9 cellular contexts compared by ENCODE assay signal in the genomic region with DNA sequence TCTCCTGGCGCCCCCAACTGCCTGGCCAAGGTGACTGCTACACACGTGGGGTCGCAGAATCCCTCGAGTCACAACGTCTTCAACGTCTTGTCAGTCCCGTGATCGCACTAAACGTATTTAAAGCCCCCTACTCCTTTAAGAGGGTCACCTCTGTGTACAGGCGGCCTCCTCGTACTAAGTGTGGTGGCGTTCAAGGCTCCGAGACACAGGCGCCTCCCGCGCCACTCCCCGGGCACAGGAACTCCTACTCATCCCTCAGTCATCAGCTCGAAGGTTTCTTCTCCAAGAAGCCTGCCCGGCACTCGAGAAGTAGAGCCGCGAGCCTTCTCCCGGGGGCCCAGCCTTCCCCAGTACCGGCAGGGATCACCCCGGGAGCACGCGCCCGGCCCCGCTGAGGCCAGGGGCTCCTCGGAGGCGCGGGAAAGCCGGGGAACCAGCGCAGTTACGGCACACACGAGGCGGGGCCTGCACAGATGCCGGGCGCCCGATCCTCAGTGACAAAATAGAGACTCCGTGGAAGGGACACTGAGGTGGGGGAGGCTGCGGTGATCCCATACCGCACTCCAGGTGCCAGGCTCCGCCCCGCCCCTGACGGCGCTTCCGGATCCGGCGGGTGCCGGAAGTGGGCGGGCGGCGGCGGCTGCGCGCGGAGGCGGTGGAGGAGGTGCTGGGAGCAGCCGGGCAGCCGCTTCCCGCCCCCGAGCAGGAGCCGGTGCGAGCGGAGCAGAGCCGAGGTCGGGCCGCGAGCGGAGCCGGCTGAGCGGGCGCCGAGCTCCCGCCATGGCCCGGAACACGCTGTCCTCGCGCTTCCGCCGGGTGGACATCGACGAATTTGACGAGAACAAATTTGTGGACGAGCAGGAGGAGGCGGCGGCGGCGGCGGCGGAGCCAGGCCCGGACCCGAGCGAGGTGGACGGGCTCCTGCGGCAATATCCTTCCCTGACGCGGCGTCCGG. TPM values are rescaled to one million over a fixed set of nuclear protein-coding genes. Genes with fewer than 3 reads are reported as not detected.
A peak's percentile ranks its signal among the peaks of the same experiment; 100 is the strongest.
DNase-seq lines count a peak whose midpoint lies in the region; ATAC-seq lines count a peak whose summit lies in the region.
"Had no signal": no experiment of that assay in that cellular context is flagged by ENCODE, and none has a peak within 500 bp of the region (broad histone marks: within the 10 kb centered on the region; RNA-seq: fewer than 3 reads in every experiment).

No MANE protein-coding gene starts in this region.

- H3K27me3 ChIP-seq in CD4-positive, alpha-beta memory T cell (ENCODE audit: insufficient read depth, low read length) = no peaks in the 10 kb centered on the region

- H3K4me3 Mint-ChIP-seq in CD4-positive, alpha-beta memory T cell = peak overlapping the region; percentile 90 to 96 (median 93)
- peak overlapping the region; percentile 97 for H3K4me3 Mint-ChIP-seq in memory B cell

- peaks cover 29 to 64% (median 43%) of the 10 kb centered on the region in 4 donors for H3K4me1 Mint-ChIP-seq in CD4-positive, alpha-beta memory T cell
- peaks cover 34% of the 10 kb centered on the region for H3K4me1 Mint-ChIP-seq in memory B cell

- H3K9me3 Mint-ChIP-seq in CD4-positive, alpha-beta memory T cell = peaks cover 0 to 2% (median 0%) of the 10 kb centered on the region in 8 donors
- H3K9me3 Mint-ChIP-seq in memory B cell = no peaks in the 10 kb centered on the region

- POLR2A ChIA-PET in CD4-positive, alpha-beta memory T cell (lab: Charles Lee; ENCODE audit: partially characterized antibody) = interaction anchor here (0.8 to 6.4 kb wide), 11 partner anchors 9 to 372 kb away, joined by 3 to 74 read pairs (median 5); partner anchors contain the start of genes ARPC5L, HSPA5, NR6A1 and RPL35

- peak; percentile 90 to 94 (median 92) for DNase-seq in CD4-positive, alpha-beta memory T cell
- DNase-seq in NCI-H82 treated with DMSO at 0.1 percent for 48 hours (lab: John Stamatoyannopoulos, UW; ENCODE audit: unreplicated experiment) (peak; percentile 28), memory B cell (ENCODE audit: low spot score in 2 of 2) (peak; percentile 88 to 89)
- DNase-seq in activated CD8-positive, alpha-beta memory T cell treated with anti-CD3 and anti-CD28 coated beads for 24 hours = peak; percentile 96
- peak; percentile 80 for DNase-seq in effector CD8-positive, alpha-beta T cell (lab: John Stamatoyannopoulos, UW)
- peak; percentile 80 for DNase-seq in stimulated activated CD8-positive, alpha-beta memory T cell treated with anti-CD3 and anti-CD28 coated beads, Interleukin-12 subunit alpha, Interleukin-12 subunit beta, amount 100 ng/mL, for 1 hour (ENCODE audit: low read depth)

- H3K27ac ChIP-seq in CD4-positive, alpha-beta memory T cell (ENCODE audit: low read depth, low read length) = peak overlapping the region; percentile 91

- H3K36me3 Mint-ChIP-seq in CD4-positive, alpha-beta memory T cell = peaks cover 8 to 39% of the 10 kb centered on the region in 2 donors
- peaks cover 8% of the 10 kb centered on the region for H3K36me3 Mint-ChIP-seq in memory B cell

- intact Hi-C loops in CD4-positive, alpha-beta memory T cell (cut with micrococcal nuclease) = loop anchor here (1.0 kb wide), 2 partner anchors 7 to 73 kb away; partner anchors contain the start of genes GOLGA1 and RPL35

- CTCF ChIA-PET in CD4-positive, alpha-beta memory T cell (lab: Charles Lee; ENCODE audit: partially characterized antibody) = interaction anchor here (7.9 kb wide), 1 partner anchor 14 kb away, joined by 56 read pairs; the partner anchor contains the start of gene WDR38

- H3K9me3 ChIP-seq in CD4-positive, alpha-beta memory T cell (ENCODE audit: control insufficient read depth in 1 of 2, low read length in 2 of 2) = no peaks in the 10 kb centered on the region

- H3K4me1 ChIP-seq in CD4-positive, alpha-beta memory T cell (ENCODE audit: insufficient read depth, low read length) = peaks cover 47% of the 10 kb centered on the region

- H3K27me3 Mint-ChIP-seq in CD4-positive, alpha-beta memory T cell = no peaks in the 10 kb centered on the region
- no peaks in the 10 kb centered on the region for H3K27me3 Mint-ChIP-seq in memory B cell

- peak; percentile 49 for ATAC-seq in GM19351 (IDR thresholded peaks at IDR 0.05; ENCODE audit: unreplicated experiment)
- peak; percentile 43 for ATAC-seq in HG03469 (IDR thresholded peaks at IDR 0.05; ENCODE audit: unreplicated experiment)
- peak; percentile 81 for ATAC-seq in memory B cell (ENCODE audit: low read depth)

- peak overlapping the region; percentile 58 to 85 for H3K4me3 ChIP-seq in CD4-positive, alpha-beta memory T cell (ENCODE audit: low read length in 2 of 2)

- peak overlapping the region; percentile 94 to 98 (median 95) for H3K27ac Mint-ChIP-seq in CD4-positive, alpha-beta memory T cell
- peak overlapping the region; percentile 93 for H3K27ac Mint-ChIP-seq in memory B cell

- peaks cover 11% of the 10 kb centered on the region for H3K36me3 ChIP-seq in CD4-positive, alpha-beta memory T cell (ENCODE audit: insufficient read depth, low read length)

RNA-seq across cellular contexts. Expression of gene ARPC5L, which starts 6.9 kb away (rescaled TPM):
- total RNA-seq in CD4-positive, alpha-beta memory T cell = 10 to 100 TPM; 26.8 to 31.4 TPM
- 10 to 100 TPM; 60.8 to 66.0 TPM for polyA plus RNA-seq in CD4-positive, alpha-beta memory T cell

RNA-seq across cellular contexts. Expression of gene RPL35, which starts 7.0 kb away (rescaled TPM):
- total RNA-seq in CD4-positive, alpha-beta memory T cell = 1,000 to 10,000 TPM; 1,702 to 1,766 TPM
- polyA plus RNA-seq in CD4-positive, alpha-beta memory T cell = 1,000 to 10,000 TPM; 1,440 to 2,014 TPM

RNA-seq across cellular contexts. Expression of gene WDR38, which starts 15.5 kb away (rescaled TPM):
- not detected for total RNA-seq in CD4-positive, alpha-beta memory T cell
- not detected for polyA plus RNA-seq in CD4-positive, alpha-beta memory T cell
- total RNA-seq: pulmonary artery endothelial cell had no signal

Comparison
In these comparisons a context has a peak if more than half of its experiments do, and no peak if none do; other contexts are left out.
1. Peak in every context shown above with its lines: DNase-seq, ATAC-seq, H3K4me3 ChIP-seq and H3K27ac ChIP-seq.
2. DNase-seq: peak in every context shown above with its lines; median percentile 96 in activated CD8-positive, alpha-beta memory T cell treated with anti-CD3 and anti-CD28 coated beads for 24 hours; 92 in CD4-positive, alpha-beta memory T cell; 88 in memory B cell; 80 in effector CD8-positive, alpha-beta T cell; 80 in stimulated activated CD8-positive, alpha-beta memory T cell treated with anti-CD3 and anti-CD28 coated beads, Interleukin-12 subunit alpha, Interleukin-12 subunit beta, amount 100 ng/mL, for 1 hour; 28 in NCI-H82 treated with DMSO at 0.1 percent for 48 hours.